In the genomic region with DNA sequence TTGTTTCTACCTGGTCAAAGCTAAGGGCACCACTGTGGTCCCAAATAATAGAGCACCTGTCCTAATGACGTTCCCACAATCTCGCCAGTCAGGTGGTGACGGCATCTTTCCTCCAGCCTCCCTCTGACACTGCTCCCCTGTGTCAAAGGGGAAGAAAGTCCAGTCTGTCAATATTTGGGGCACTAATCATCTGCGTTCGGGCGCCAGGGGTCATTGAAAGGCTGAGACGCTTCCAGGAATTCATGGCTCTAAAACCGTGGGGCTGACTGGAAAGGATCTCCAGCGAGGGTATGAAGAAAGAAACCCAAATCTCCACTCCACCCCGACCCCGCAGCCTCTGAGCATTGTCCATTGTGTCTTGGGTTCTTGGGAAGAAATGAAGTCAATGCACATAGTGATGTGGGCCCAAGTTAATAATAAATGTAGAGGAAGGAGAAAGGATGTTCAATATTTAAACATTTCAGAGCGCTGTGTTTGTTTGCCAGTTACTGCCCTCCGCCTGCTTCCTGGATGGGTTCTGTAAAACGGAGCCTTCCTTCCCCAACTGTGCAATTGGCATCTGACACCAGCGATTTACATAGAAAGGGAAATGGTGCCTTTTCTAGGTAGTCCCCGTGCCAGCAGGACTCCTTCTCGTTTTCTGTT, we compare ENCODE assay signal across 13 cellular contexts.
A peak's percentile ranks its signal among the peaks of the same experiment; 100 is the strongest.
DNase-seq lines count a peak whose midpoint lies in the region; ATAC-seq and TF ChIP-seq lines count a peak whose summit lies in the region.
"Had no signal": no experiment of that assay in that cellular context is flagged by ENCODE, and none has a peak within 500 bp of the region (broad histone marks: within the 10 kb centered on the region; RNA-seq: fewer than 3 reads in every experiment).

No MANE protein-coding gene starts in this region.

- H3K4me3 ChIP-seq in osteoblast (ENCODE audit: insufficient read depth, low read length), result no peak overlapping the region
- H3K4me3 ChIP-seq: ovary, skin epidermis had no signal

- H3K27ac ChIP-seq in VCaP (peak overlapping the region; percentile 74), osteoblast (ENCODE audit: low read depth, low read length) (no peak overlapping the region)
- H3K27ac ChIP-seq: ovary, skin epidermis had no signal

- intact Hi-C loops in activated CD8-positive, alpha-beta T cell treated with anti-CD3 and anti-CD28 coated beads for 36 hours (cut with micrococcal nuclease), result no loop called here

- no peak overlapping the region for H3K4me3 Mint-ChIP-seq in activated CD8-positive, alpha-beta T cell treated with anti-CD3 and anti-CD28 coated beads, Interleukin-2, amount 10 ng/mL, durations not matched to agents 7 days and 5 days
- no peak overlapping the region for H3K4me3 Mint-ChIP-seq in activated CD8-positive, alpha-beta T cell treated with anti-CD3 and anti-CD28 coated beads for 36 hours
- H3K4me3 Mint-ChIP-seq: activated CD4-positive, alpha-beta memory T cell treated with anti-CD3 and anti-CD28 coated beads for 36 hours had no signal

- no peaks in the 10 kb centered on the region for H3K27me3 Mint-ChIP-seq in activated CD8-positive, alpha-beta T cell treated with anti-CD3 and anti-CD28 coated beads, Interleukin-2, amount 10 ng/mL, durations not matched to agents 7 days and 5 days (ENCODE audit: low read depth)
- no peaks in the 10 kb centered on the region for H3K27me3 Mint-ChIP-seq in activated CD8-positive, alpha-beta T cell treated with anti-CD3 and anti-CD28 coated beads for 36 hours
- H3K27me3 Mint-ChIP-seq: activated CD4-positive, alpha-beta memory T cell treated with anti-CD3 and anti-CD28 coated beads for 36 hours had no signal

- H3K79me2 ChIP-seq in osteoblast (ENCODE audit: insufficient read depth, low read length), result no peaks in the 10 kb centered on the region

- no peak for DNase-seq in activated CD8-positive, alpha-beta T cell treated with anti-CD3 and anti-CD28 coated beads, Interleukin-2, amount 10 ng/mL, durations not matched to agents 7 days and 5 days
- no peak for DNase-seq in activated CD8-positive, alpha-beta T cell treated with anti-CD3 and anti-CD28 coated beads for 36 hours
- DNase-seq in NCI-H146 (lab: John Stamatoyannopoulos, UW) (peak; percentile 26), osteoblast (ENCODE audit: insufficient read length, low spot score, missing footprints) (peak; percentile 17), NCI-H526 (lab: John Stamatoyannopoulos, UW) (no peak), NCI-H1105 (lab: John Stamatoyannopoulos, UW) (no peak)
- DNase-seq: activated CD4-positive, alpha-beta memory T cell treated with anti-CD3 and anti-CD28 coated beads for 36 hours; activated gamma-delta T cell; ovary; stimulated activated naive CD4-positive, alpha-beta T cell had no signal

- peak; percentile 15 for ATAC-seq in activated CD8-positive, alpha-beta T cell treated with anti-CD3 and anti-CD28 coated beads, Interleukin-2, amount 10 ng/mL, durations not matched to agents 7 days and 5 days
- no peak for ATAC-seq in activated CD8-positive, alpha-beta T cell treated with anti-CD3 and anti-CD28 coated beads for 36 hours
- no peak for ATAC-seq in HG02970 (IDR thresholded peaks at IDR 0.05; ENCODE audit: low FRiP score, unreplicated experiment)

- no peak overlapping the region for H3K4me2 ChIP-seq in osteoblast (ENCODE audit: insufficient read depth, low read length)

- CTCF ChIA-PET in activated CD8-positive, alpha-beta T cell treated with anti-CD3 and anti-CD28 coated beads, Interleukin-2, amount 10 ng/mL, durations not matched to agents 7 days and 5 days (lab: Charles Lee), result interaction anchor here (1.2 to 1.7 kb wide), 6 partner anchors 11 to 188 kb away, joined by 3 to 5 read pairs (median 4); no protein-coding TSS in a partner anchor
- CTCF ChIA-PET in activated CD8-positive, alpha-beta T cell treated with anti-CD3 and anti-CD28 coated beads for 36 hours (lab: Charles Lee), result interaction anchor here (1.5 to 3.2 kb wide), 3 partner anchors 8 to 46 kb away, joined by 3 to 10 read pairs (median 9); no protein-coding TSS in a partner anchor

- H3K4me1 ChIP-seq in osteoblast (ENCODE audit: insufficient read depth, low read length), result peaks cover 7% of the 10 kb centered on the region

- H2AFZ ChIP-seq in osteoblast (ENCODE audit: low read length), result no peak overlapping the region

- H3K4me1 Mint-ChIP-seq in activated CD8-positive, alpha-beta T cell treated with anti-CD3 and anti-CD28 coated beads, Interleukin-2, amount 10 ng/mL, durations not matched to agents 7 days and 5 days (ENCODE audit: low read depth), result peaks cover 66% of the 10 kb centered on the region
- H3K4me1 Mint-ChIP-seq in activated CD8-positive, alpha-beta T cell treated with anti-CD3 and anti-CD28 coated beads for 36 hours (ENCODE audit: low read depth), result peaks cover 35% of the 10 kb centered on the region

- no peaks in the 10 kb centered on the region for H3K27me3 ChIP-seq in osteoblast (ENCODE audit: insufficient read depth, low read length)
- H3K27me3 ChIP-seq: ovary had no signal

- TF ChIP-seq CTCF in activated CD8-positive, alpha-beta T cell treated with anti-CD3 and anti-CD28 coated beads for 36 hours (IDR thresholded peaks at IDR 0.05), result no peak
- no peak for TF ChIP-seq CTCF in VCaP (conservative IDR thresholded peaks at IDR 0.05)
- no peak for TF ChIP-seq CTCF in osteoblast (IDR thresholded peaks at IDR 0.05; ENCODE audit: extremely low read depth, low read depth, low read length)

- peaks cover 53% of the 10 kb centered on the region for H3K36me3 Mint-ChIP-seq in activated CD8-positive, alpha-beta T cell treated with anti-CD3 and anti-CD28 coated beads, Interleukin-2, amount 10 ng/mL, durations not matched to agents 7 days and 5 days (ENCODE audit: low read depth)
- peaks cover 11% of the 10 kb centered on the region for H3K36me3 Mint-ChIP-seq in activated CD8-positive, alpha-beta T cell treated with anti-CD3 and anti-CD28 coated beads for 36 hours (ENCODE audit: low read depth)

- POLR2A ChIA-PET in activated CD8-positive, alpha-beta T cell treated with anti-CD3 and anti-CD28 coated beads, Interleukin-2, amount 10 ng/mL, durations not matched to agents 7 days and 5 days (lab: Charles Lee), result interaction anchor here (1.2 kb wide), 1 partner anchor 101 kb away, joined by 3 read pairs; no protein-coding TSS in a partner anchor
- POLR2A ChIA-PET in activated CD8-positive, alpha-beta T cell treated with anti-CD3 and anti-CD28 coated beads for 36 hours (lab: Charles Lee), result interaction anchor here (0.7 to 1.3 kb wide), 4 partner anchors 12 to 102 kb away, joined by 3 to 4 read pairs (median 3); no protein-coding TSS in a partner anchor

- H3K36me3 ChIP-seq in osteoblast (ENCODE audit: insufficient read depth, low read length), result no peaks in the 10 kb centered on the region
- H3K36me3 ChIP-seq: ovary had no signal

- H3K27ac Mint-ChIP-seq in activated CD8-positive, alpha-beta T cell treated with anti-CD3 and anti-CD28 coated beads, Interleukin-2, amount 10 ng/mL, durations not matched to agents 7 days and 5 days, result peak overlapping the region; percentile 40
- H3K27ac Mint-ChIP-seq in activated CD8-positive, alpha-beta T cell treated with anti-CD3 and anti-CD28 coated beads for 36 hours, result no peak overlapping the region
- H3K27ac Mint-ChIP-seq: activated CD4-positive, alpha-beta memory T cell treated with anti-CD3 and anti-CD28 coated beads for 36 hours had no signal

- H3K9me3 Mint-ChIP-seq in activated CD8-positive, alpha-beta T cell treated with anti-CD3 and anti-CD28 coated beads, Interleukin-2, amount 10 ng/mL, durations not matched to agents 7 days and 5 days (ENCODE audit: insufficient read depth), result no peaks in the 10 kb centered on the region
- H3K9me3 Mint-ChIP-seq in activated CD8-positive, alpha-beta T cell treated with anti-CD3 and anti-CD28 coated beads for 36 hours, result peaks cover 2% of the 10 kb centered on the region

- peaks cover 5% of the 10 kb centered on the region for H4K20me1 ChIP-seq in osteoblast (ENCODE audit: insufficient read depth, low read length)

- H3K9me3 ChIP-seq in osteoblast (ENCODE audit: low read depth, low read length), result no peaks in the 10 kb centered on the region
- H3K9me3 ChIP-seq: ovary had no signal

Comparison
In these comparisons a context has a peak if more than half of its experiments do, and no peak if none do; other contexts are left out.
1. DNase-seq: peak in NCI-H146 (single experiment) and osteoblast (single experiment); none in activated CD8-positive, alpha-beta T cell treated with anti-CD3 and anti-CD28 coated beads, Interleukin-2, amount 10 ng/mL, durations not matched to agents 7 days and 5 days (single experiment), activated CD8-positive, alpha-beta T cell treated with anti-CD3 and anti-CD28 coated beads for 36 hours (single experiment), NCI-H526 (0 of 2) and NCI-H1105 (single experiment).